In genomic region chr18:49621851-49622351, GRCh38 we compare ENCODE assay signal across 12 cellular contexts.
"Had no signal": no experiment of that assay in that cellular context is flagged by ENCODE, and none has a peak within 500 bp of the region (broad histone marks: within the 10 kb centered on the region; RNA-seq: fewer than 3 reads in every experiment).

No MANE protein-coding gene starts in this region.

- H3K27ac ChIP-seq: gastroesophageal sphincter, parathyroid adenoma had no signal

- H3K36me3 Mint-ChIP-seq: activated CD4-positive, alpha-beta memory T cell treated with anti-CD3 and anti-CD28 coated beads for 36 hours; natural killer cell treated with Interleukin-12 subunit alpha and Interleukin-12 subunit beta and Interleukin-15 and Interleukin-18, amount 100 ng/mL, for 72 hours had no signal

- DNase-seq: activated CD4-positive, alpha-beta memory T cell treated with anti-CD3 and anti-CD28 coated beads for 36 hours; activated T-cell treated with anti-CD3 and anti-CD28 coated beads, Interleukin-2, amount 50 U/mL, for 72 hours; aorta; kidney glomerular epithelial cell; stimulated activated CD4-positive, alpha-beta T cell treated with anti-CD3 and anti-CD28 coated beads, Interleukin-15, amount 100 ng/mL, for 24 hours; stimulated activated CD4-positive, alpha-beta T cell treated with anti-CD3 and anti-CD28 coated beads, Interleukin-4, amount 100 ng/mL, for 24 hours; T-helper 9 cell had no signal

- H3K4me3 Mint-ChIP-seq: activated CD4-positive, alpha-beta memory T cell treated with anti-CD3 and anti-CD28 coated beads for 36 hours; activated T-cell treated with anti-CD3 and anti-CD28 coated beads, Interleukin-2, amount 50 U/mL, for 72 hours; natural killer cell treated with Interleukin-12 subunit alpha and Interleukin-12 subunit beta and Interleukin-15 and Interleukin-18, amount 100 ng/mL, for 72 hours; stimulated activated naive CD8-positive, alpha-beta T cell treated with anti-CD3 and anti-CD28 coated beads, Interleukin-15, Interleukin-2, amounts not matched to agents 100 ng/mL and 50 ng/mL, for 24 hours had no signal

- H3K9me3 Mint-ChIP-seq: activated CD4-positive, alpha-beta memory T cell treated with anti-CD3 and anti-CD28 coated beads for 36 hours; natural killer cell treated with Interleukin-12 subunit alpha and Interleukin-12 subunit beta and Interleukin-15 and Interleukin-18, amount 100 ng/mL, for 72 hours; stimulated activated naive CD8-positive, alpha-beta T cell treated with anti-CD3 and anti-CD28 coated beads, Interleukin-15, Interleukin-2, amounts not matched to agents 100 ng/mL and 50 ng/mL, for 24 hours had no signal

- H3K9ac ChIP-seq: parathyroid adenoma had no signal

- H2AFZ ChIP-seq: parathyroid adenoma had no signal

- H3K9me3 ChIP-seq: gastroesophageal sphincter had no signal

- H3K36me3 ChIP-seq: gastroesophageal sphincter had no signal

- H3K79me2 ChIP-seq: parathyroid adenoma had no signal

- ATAC-seq: activated T-cell treated with anti-CD3 and anti-CD28 coated beads, Interleukin-2, amount 50 U/mL, for 72 hours; gastroesophageal sphincter; natural killer cell treated with Interleukin-12 subunit alpha and Interleukin-12 subunit beta and Interleukin-15 and Interleukin-18, amount 100 ng/mL, for 72 hours had no signal

- H3K4me3 ChIP-seq: gastroesophageal sphincter, lung had no signal

- H3K27ac Mint-ChIP-seq: activated CD4-positive, alpha-beta memory T cell treated with anti-CD3 and anti-CD28 coated beads for 36 hours; activated T-cell treated with anti-CD3 and anti-CD28 coated beads, Interleukin-2, amount 50 U/mL, for 72 hours; natural killer cell treated with Interleukin-12 subunit alpha and Interleukin-12 subunit beta and Interleukin-15 and Interleukin-18, amount 100 ng/mL, for 72 hours had no signal
